Comparison of ENCODE assay signal across 20 cellular contexts in the genomic region with DNA sequence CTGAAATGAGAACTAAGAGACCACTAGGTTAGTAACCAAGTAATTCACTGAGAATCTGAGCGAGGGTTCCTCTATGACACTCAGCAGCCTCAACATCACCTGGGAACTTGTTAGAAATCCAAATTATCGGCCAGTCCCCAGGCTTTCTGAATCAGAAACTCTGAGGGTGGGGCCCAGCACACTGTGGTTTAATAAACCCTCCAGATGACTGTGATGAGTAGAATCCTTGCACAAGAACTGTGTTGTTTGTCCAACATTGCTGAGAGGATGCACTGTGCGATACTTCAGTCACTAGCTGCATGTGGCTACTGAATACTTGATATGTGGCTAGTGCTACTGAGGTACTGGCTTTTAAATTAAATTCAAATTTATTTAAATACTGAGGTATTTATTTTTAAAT.
"Had no signal": no experiment of that assay in that cellular context is flagged by ENCODE, and none has a peak within 500 bp of the region (broad histone marks: within the 10 kb centered on the region; RNA-seq: fewer than 3 reads in every experiment).

No MANE protein-coding gene starts in this region.

- H3K9ac ChIP-seq: neural progenitor cell had no signal

- H3K9me3 Mint-ChIP-seq: activated CD4-positive, alpha-beta memory T cell treated with anti-CD3 and anti-CD28 coated beads, Interleukin-2, amount 10 ng/mL, durations not matched to agents 7 days and 5 days; activated naive CD4-positive, alpha-beta T cell treated with anti-CD3 and anti-CD28 coated beads, Interleukin-2, amount 10 ng/mL, durations not matched to agents 7 days and 5 days; dendritic cell treated with granulocyte-macrophage colony-stimulating factor and Interleukin-4, amounts not matched to agents 40 ng/mL and 50 ng/mL, for 4 days; type B pancreatic cell had no signal

- H3K4me1 ChIP-seq: neural progenitor cell had no signal

- H3K4me1 Mint-ChIP-seq: activated CD4-positive, alpha-beta memory T cell treated with anti-CD3 and anti-CD28 coated beads, Interleukin-2, amount 10 ng/mL, durations not matched to agents 7 days and 5 days; activated naive CD4-positive, alpha-beta T cell treated with anti-CD3 and anti-CD28 coated beads, Interleukin-2, amount 10 ng/mL, durations not matched to agents 7 days and 5 days; naive B cell had no signal

- H3K36me3 Mint-ChIP-seq: activated naive CD4-positive, alpha-beta T cell treated with anti-CD3 and anti-CD28 coated beads, Interleukin-2, amount 10 ng/mL, durations not matched to agents 7 days and 5 days had no signal

- H3K36me3 ChIP-seq: heart right ventricle, lower lobe of right lung, neural progenitor cell, thoracic aorta, vagina had no signal

- H3K27ac Mint-ChIP-seq: activated B cell treated with CpG ODN at 0.5 μM for 24 hours; activated CD4-positive, alpha-beta memory T cell treated with anti-CD3 and anti-CD28 coated beads, Interleukin-2, amount 10 ng/mL, durations not matched to agents 7 days and 5 days; activated naive CD4-positive, alpha-beta T cell treated with anti-CD3 and anti-CD28 coated beads, Interleukin-2, amount 10 ng/mL, durations not matched to agents 7 days and 5 days; dendritic cell treated with granulocyte-macrophage colony-stimulating factor and Interleukin-4, amounts not matched to agents 40 ng/mL and 50 ng/mL, for 4 days; naive B cell; neural progenitor cell; type B pancreatic cell had no signal

- H3K27me3 Mint-ChIP-seq: activated B cell treated with CpG ODN at 0.5 μM for 24 hours; dendritic cell treated with granulocyte-macrophage colony-stimulating factor and Interleukin-4, amounts not matched to agents 40 ng/mL and 50 ng/mL, for 4 days; naive B cell; type B pancreatic cell had no signal

- H3K4me3 Mint-ChIP-seq: activated B cell treated with CpG ODN at 0.5 μM for 24 hours; activated CD4-positive, alpha-beta memory T cell treated with anti-CD3 and anti-CD28 coated beads, Interleukin-2, amount 10 ng/mL, durations not matched to agents 7 days and 5 days; activated naive CD4-positive, alpha-beta T cell treated with anti-CD3 and anti-CD28 coated beads, Interleukin-2, amount 10 ng/mL, durations not matched to agents 7 days and 5 days; dendritic cell treated with granulocyte-macrophage colony-stimulating factor and Interleukin-4, amounts not matched to agents 40 ng/mL and 50 ng/mL, for 4 days; naive B cell; neural progenitor cell; type B pancreatic cell had no signal

- H3K27me3 ChIP-seq: heart right ventricle, neural progenitor cell, vagina had no signal

- H3K9me3 ChIP-seq: lower lobe of right lung, thoracic aorta, vagina had no signal

- H2AFZ ChIP-seq: neural progenitor cell had no signal

- H3K27ac ChIP-seq: heart right ventricle, lower lobe of right lung, neural progenitor cell, thoracic aorta, vagina had no signal

- DNase-seq: activated B cell treated with CpG ODN at 0.5 μM for 24 hours; activated CD4-positive, alpha-beta memory T cell treated with anti-CD3 and anti-CD28 coated beads, Interleukin-2, amount 10 ng/mL, durations not matched to agents 7 days and 5 days; activated CD4-positive, alpha-beta T cell treated with anti-CD3 and anti-CD28 coated beads for 48 hours; activated effector memory CD4-positive, alpha-beta T cell treated with anti-CD3 and anti-CD28 coated beads, Interleukin-2, amount 50 U/mL, for 16 hours; activated naive CD4-positive, alpha-beta T cell treated with anti-CD3 and anti-CD28 coated beads, Interleukin-2, amount 10 ng/mL, durations not matched to agents 7 days and 5 days; effector CD4-positive, alpha-beta T cell; erythroblast; heart right ventricle; lower lobe of right lung; naive B cell; stimulated activated CD4-positive, alpha-beta T cell treated with anti-CD3 and anti-CD28 coated beads, Interleukin-2, amount 100 ng/mL, for 48 hours; stimulated activated CD8-positive, alpha-beta memory T cell treated with anti-CD3 and anti-CD28 coated beads, Interleukin-4, amount 100 ng/mL, for 48 hours; stimulated activated naive CD4-positive, alpha-beta T cell; T-helper 9 cell had no signal

- ATAC-seq: heart right ventricle, lower lobe of right lung, sciatic nerve had no signal

- H3K4me3 ChIP-seq: heart right ventricle, lower lobe of right lung, neural progenitor cell, thoracic aorta, vagina had no signal

- H3K4me2 ChIP-seq: neural progenitor cell had no signal
